9 cellular contexts compared by ENCODE assay signal in the genomic region with DNA sequence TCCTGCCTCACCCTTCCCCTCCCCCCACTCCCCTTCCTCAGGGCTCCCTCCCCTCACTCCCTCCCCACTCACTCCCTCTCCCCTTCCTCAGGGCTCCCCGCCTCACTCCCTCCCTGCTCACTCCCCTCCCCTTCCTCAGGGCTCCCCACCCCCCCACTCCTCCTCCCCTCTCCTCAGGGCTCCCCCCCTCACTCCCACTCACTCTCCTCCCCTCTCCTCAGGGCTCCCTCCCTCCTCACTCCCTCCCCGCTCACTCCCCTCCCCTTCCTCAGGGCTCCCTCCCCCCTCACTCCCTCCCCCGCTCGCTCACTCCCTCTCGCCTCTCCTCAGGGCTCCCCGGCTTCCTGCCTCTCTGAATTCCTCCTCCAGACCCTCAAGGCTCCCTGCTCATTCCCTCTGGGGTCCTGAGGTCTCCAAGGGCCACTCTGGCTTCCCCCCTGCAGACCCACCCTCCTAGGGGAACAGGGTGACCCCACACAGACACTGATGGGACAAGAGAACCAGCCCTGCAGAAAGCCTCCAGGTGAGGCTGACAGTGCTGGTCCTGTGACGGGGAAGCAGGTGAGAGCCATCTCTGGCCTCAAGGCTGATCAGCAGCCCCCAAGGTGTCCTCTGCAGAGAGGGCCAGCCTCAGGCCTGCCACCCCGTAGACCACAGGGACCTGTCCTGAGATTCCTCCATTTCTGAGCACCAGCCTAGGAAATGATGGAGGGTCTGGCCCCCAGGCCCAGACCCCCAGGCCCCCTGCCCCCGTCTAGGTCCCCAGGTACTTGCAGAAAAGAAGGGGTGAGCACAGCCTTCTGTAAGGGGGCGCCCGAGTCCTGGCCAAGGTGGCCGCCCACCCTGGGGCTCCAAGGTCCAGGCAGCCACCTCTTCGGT.
DNase-seq lines count a peak whose midpoint lies in the region; ATAC-seq lines count a peak whose summit lies in the region.
"Had no signal": no experiment of that assay in that cellular context is flagged by ENCODE, and none has a peak within 500 bp of the region (broad histone marks: within the 10 kb centered on the region; RNA-seq: fewer than 3 reads in every experiment).

No MANE protein-coding gene starts in this region.

- DNase-seq in stimulated activated CD4-positive, alpha-beta T cell treated with anti-CD3 and anti-CD28 coated beads, Interleukin-15, amount 100 ng/mL, for 24 hours, result peak; percentile 41
- no peak for DNase-seq in stimulated activated CD4-positive, alpha-beta T cell treated with anti-CD3 and anti-CD28 coated beads, Interleukin-12 subunit alpha, Interleukin-12 subunit beta, amount 100 ng/mL, for 4 hours
- DNase-seq in NOMO-1 treated with dmso at 0.1 percent for 144 hours (lab: John Stamatoyannopoulos, UW; ENCODE audit: unreplicated experiment) (peak; percentile 70), substantia nigra (lab: John Stamatoyannopoulos, UW) (no peak), amniotic stem cell (lab: John Stamatoyannopoulos, UW) (no peak)
- no peak for DNase-seq in activated naive CD8-positive, alpha-beta T cell treated with anti-CD3 and anti-CD28 coated beads, Interleukin-2, amount 50 U/mL, for 24 hours

- H3K36me3 Mint-ChIP-seq in activated naive CD8-positive, alpha-beta T cell treated with anti-CD3 and anti-CD28 coated beads, Interleukin-2, amount 50 U/mL, for 24 hours (ENCODE audit: low read depth), result no peaks in the 10 kb centered on the region
- H3K36me3 Mint-ChIP-seq in stimulated activated memory B cell treated with anti-CD40 and anti-IgM and Interleukin-4, amounts not matched to agents 10 μg/mL and 1 μg/mL and 100 μg/mL, for 72 hours, result no peaks in the 10 kb centered on the region

- no peaks in the 10 kb centered on the region for H3K27me3 Mint-ChIP-seq in activated naive CD8-positive, alpha-beta T cell treated with anti-CD3 and anti-CD28 coated beads, Interleukin-2, amount 50 U/mL, for 24 hours
- no peaks in the 10 kb centered on the region for H3K27me3 Mint-ChIP-seq in stimulated activated memory B cell treated with anti-CD40 and anti-IgM and Interleukin-4, amounts not matched to agents 10 μg/mL and 1 μg/mL and 100 μg/mL, for 72 hours

- no peak overlapping the region for H3K27ac ChIP-seq in substantia nigra (ENCODE audit: low read depth, low read length, poor library complexity, severe bottlenecking)
- H3K27ac ChIP-seq: pancreas had no signal

- H3K4me3 Mint-ChIP-seq in activated naive CD8-positive, alpha-beta T cell treated with anti-CD3 and anti-CD28 coated beads, Interleukin-2, amount 50 U/mL, for 24 hours, result no peak overlapping the region
- H3K4me3 Mint-ChIP-seq in stimulated activated memory B cell treated with anti-CD40 and anti-IgM and Interleukin-4, amounts not matched to agents 10 μg/mL and 1 μg/mL and 100 μg/mL, for 72 hours, result peak overlapping the region; percentile 36

- H3K9me3 Mint-ChIP-seq in activated naive CD8-positive, alpha-beta T cell treated with anti-CD3 and anti-CD28 coated beads, Interleukin-2, amount 50 U/mL, for 24 hours, result no peaks in the 10 kb centered on the region
- no peaks in the 10 kb centered on the region for H3K9me3 Mint-ChIP-seq in stimulated activated memory B cell treated with anti-CD40 and anti-IgM and Interleukin-4, amounts not matched to agents 10 μg/mL and 1 μg/mL and 100 μg/mL, for 72 hours

- H3K4me1 Mint-ChIP-seq in activated naive CD8-positive, alpha-beta T cell treated with anti-CD3 and anti-CD28 coated beads, Interleukin-2, amount 50 U/mL, for 24 hours, result peaks cover 27% of the 10 kb centered on the region
- peaks cover 35% of the 10 kb centered on the region for H3K4me1 Mint-ChIP-seq in stimulated activated memory B cell treated with anti-CD40 and anti-IgM and Interleukin-4, amounts not matched to agents 10 μg/mL and 1 μg/mL and 100 μg/mL, for 72 hours

- H3K27ac Mint-ChIP-seq in activated naive CD8-positive, alpha-beta T cell treated with anti-CD3 and anti-CD28 coated beads, Interleukin-2, amount 50 U/mL, for 24 hours, result peak overlapping the region; percentile 31
- peak overlapping the region; percentile 95 for H3K27ac Mint-ChIP-seq in stimulated activated memory B cell treated with anti-CD40 and anti-IgM and Interleukin-4, amounts not matched to agents 10 μg/mL and 1 μg/mL and 100 μg/mL, for 72 hours

- ATAC-seq in activated naive CD8-positive, alpha-beta T cell treated with anti-CD3 and anti-CD28 coated beads, Interleukin-2, amount 50 U/mL, for 24 hours, result no peak
- peak; percentile 4 for ATAC-seq in stimulated activated memory B cell treated with anti-CD40 and anti-IgM and Interleukin-4, amounts not matched to agents 10 μg/mL and 1 μg/mL and 100 μg/mL, for 72 hours
- no peak for ATAC-seq in HG03139 (IDR thresholded peaks at IDR 0.05; ENCODE audit: unreplicated experiment)
- ATAC-seq: pancreas had no signal

Comparison
In these comparisons a context has a peak if more than half of its experiments do, and no peak if none do; other contexts are left out.
1. DNase-seq: peak in stimulated activated CD4-positive, alpha-beta T cell treated with anti-CD3 and anti-CD28 coated beads, Interleukin-15, amount 100 ng/mL, for 24 hours (single experiment) and NOMO-1 treated with dmso at 0.1 percent for 144 hours (single experiment); none in stimulated activated CD4-positive, alpha-beta T cell treated with anti-CD3 and anti-CD28 coated beads, Interleukin-12 subunit alpha, Interleukin-12 subunit beta, amount 100 ng/mL, for 4 hours (single experiment), activated naive CD8-positive, alpha-beta T cell treated with anti-CD3 and anti-CD28 coated beads, Interleukin-2, amount 50 U/mL, for 24 hours (single experiment), substantia nigra (0 of 49) and amniotic stem cell (single experiment).